8 cellular contexts compared by ENCODE assay signal in genomic region chr2:60555066-60555793, GRCh38. TPM values are rescaled to one million over a fixed set of nuclear protein-coding genes. Genes with fewer than 3 reads are reported as not detected.
DNase-seq lines count a peak whose midpoint lies in the region; ATAC-seq, FAIRE-seq and TF ChIP-seq lines count a peak whose summit lies in the region.

No MANE protein-coding gene starts in this region.

- peak; percentile 32 for ATAC-seq in GM19328 (IDR thresholded peaks at IDR 0.05; ENCODE audit: unreplicated experiment)
- ATAC-seq in HG03442 (IDR thresholded peaks at IDR 0.05; ENCODE audit: unreplicated experiment): peak; percentile 32

- no peak for DNase-seq in D721Med (ENCODE audit: insufficient read length, low spot score)
- DNase-seq in NT2/D1 (ENCODE audit: low read depth, low spot score): no peak
- DNase-seq in activated T-cell treated with anti-CD3 and anti-CD28 coated beads, Interleukin-2, amount 50 U/mL, for 48 hours: peak; percentile 69 to 71
- DNase-seq in fibroblast of the conjunctiva (ENCODE audit: low read depth): peak; percentile 43
- peak; percentile 84 for DNase-seq in osteoblast (ENCODE audit: insufficient read length, low spot score, missing footprints)
- DNase-seq in foreskin melanocyte: no peak

- H3K79me2 ChIP-seq in osteoblast (ENCODE audit: insufficient read depth, low read length): no peaks in the 10 kb centered on the region

- no peak for FAIRE-seq in D721Med (lab: Jason Lieb, UNC)

- H2AFZ ChIP-seq in osteoblast (ENCODE audit: low read length): peak overlapping the region; percentile 77

- H3K4me2 ChIP-seq in osteoblast (ENCODE audit: insufficient read depth, low read length): peak overlapping the region; percentile 92

- H3K27me3 ChIP-seq in NT2/D1 (ENCODE audit: insufficient read depth, insufficient read length) (no peaks in the 10 kb centered on the region), osteoblast (ENCODE audit: insufficient read depth, low read length) (peaks cover 71% of the 10 kb centered on the region)

- no peak overlapping the region for H3K27ac ChIP-seq in osteoblast (ENCODE audit: low read depth, low read length)

- H3K4me1 ChIP-seq in NT2/D1 (ENCODE audit: insufficient read depth, insufficient read length): no peaks in the 10 kb centered on the region
- peaks cover 5% of the 10 kb centered on the region for H3K4me1 ChIP-seq in osteoblast (ENCODE audit: insufficient read depth, low read length)

- no peaks in the 10 kb centered on the region for H3K36me3 ChIP-seq in NT2/D1 (ENCODE audit: insufficient read depth, insufficient read length, low read length)
- no peaks in the 10 kb centered on the region for H3K36me3 ChIP-seq in osteoblast (ENCODE audit: insufficient read depth, low read length)

- H3K4me3 ChIP-seq in NT2/D1 (ENCODE audit: insufficient read length, low read depth) (peak overlapping the region; percentile 75), osteoblast (ENCODE audit: insufficient read depth, low read length) (peak overlapping the region; percentile 73)

- TF ChIP-seq CTCF in D721Med (IDR thresholded peaks at IDR 0.05; ENCODE audit: insufficient read depth, missing control alignments): peak; percentile 54
- peak; percentile 37 for TF ChIP-seq CTCF in osteoblast (IDR thresholded peaks at IDR 0.05; ENCODE audit: extremely low read depth, low read depth, low read length)

- H3K9ac ChIP-seq in NT2/D1 (ENCODE audit: insufficient read length, low read depth): peak overlapping the region; percentile 85

- no peaks in the 10 kb centered on the region for H4K20me1 ChIP-seq in osteoblast (ENCODE audit: insufficient read depth, low read length)

- H3K9me3 ChIP-seq in NT2/D1 (ENCODE audit: insufficient read depth, low read length) (no peaks in the 10 kb centered on the region), osteoblast (ENCODE audit: low read depth, low read length) (no peaks in the 10 kb centered on the region)

RNA-seq across cellular contexts. Expression of gene BCL11A, which starts 1.8 kb away (rescaled TPM):
- 0.29 and 1.4 TPM in 2 replicates for total RNA-seq in osteoblast

Comparison
In these comparisons a context has a peak if more than half of its experiments do, and no peak if none do; other contexts are left out.
1. DNase-seq: peak in activated T-cell treated with anti-CD3 and anti-CD28 coated beads, Interleukin-2, amount 50 U/mL, for 48 hours (2 of 2), fibroblast of the conjunctiva (single experiment) and osteoblast (single experiment); none in D721Med (single experiment), NT2/D1 (single experiment) and foreskin melanocyte (single experiment).